1 cellular context compared by ENCODE assay signal in genomic region chr17:28902819-28903545, GRCh38.
A peak's percentile ranks its signal among the peaks of the same experiment; 100 is the strongest.
TF ChIP-seq lines count a peak whose summit lies in the region.

Gene DHRS13, minus strand, starts transcription at chr17:28903079. Its CDS starts 135 bp downstream, at chr17:28902944.

TF ChIP-seq in HepG2, 621 proteins besides CTCF, POLR2A, EP300 and RAD21 (continued from another document and continues in another):
- TF ChIP-seq PRDM10 (CRISPR knock-in tag; IDR thresholded peaks at IDR 0.05; ENCODE audit: low read depth) (0 out of 2 replicates have a peak, but pooled peaks have one; percentile 36), ZNF431 (CRISPR knock-in tag; IDR thresholded peaks at IDR 0.05; ENCODE audit: borderline replicate concordance, low read depth) (peak; percentile 94; the same call in 1 of the 2 replicates), ZNF33A (CRISPR knock-in tag; IDR thresholded peaks at IDR 0.05; ENCODE audit: borderline replicate concordance) (no peak), PCBP2 (optimal IDR thresholded peaks at IDR 0.05; ENCODE audit: low read depth, low read length, poor library complexity, severe bottlenecking) (no peak), POLR2AphosphoS5 (IDR thresholded peaks at IDR 0.05; ENCODE audit: low read depth, low read length) (no peak), ZNF660 (CRISPR knock-in tag; IDR thresholded peaks at IDR 0.05; ENCODE audit: borderline replicate concordance, low read depth) (no peak), HOXA3 (CRISPR knock-in tag; IDR thresholded peaks at IDR 0.05) (peak; percentile 89), TCF12 (IDR thresholded peaks at IDR 0.05) (no peak), TCF12 (CRISPR knock-in tag; IDR thresholded peaks at IDR 0.05) (peak; percentile 68), ZNF20 (CRISPR knock-in tag; IDR thresholded peaks at IDR 0.05) (no peak), FUBP1 (CRISPR knock-in tag; IDR thresholded peaks at IDR 0.05; ENCODE audit: borderline replicate concordance) (0 out of 2 replicates have a peak, but pooled peaks have one; percentile 81), NFAT5 (CRISPR knock-in tag; IDR thresholded peaks at IDR 0.05) (no peak), DRAP1 (CRISPR knock-in tag; IDR thresholded peaks at IDR 0.05) (peak; percentile 55; the same call in 1 of the 2 replicates), ZNF776 (CRISPR knock-in tag; IDR thresholded peaks at IDR 0.05) (peak; percentile 91; the same call in 1 of the 2 replicates), NKX3-1 (CRISPR knock-in tag; IDR thresholded peaks at IDR 0.05) (no peak), ZBTB46 (CRISPR knock-in tag; IDR thresholded peaks at IDR 0.05; ENCODE audit: borderline replicate concordance) (0 out of 2 replicates have a peak, but pooled peaks have one; percentile 74), ZNF343 (CRISPR knock-in tag; IDR thresholded peaks at IDR 0.05) (peak; percentile 25; the same call in 1 of the 2 replicates), ZNF839 (CRISPR knock-in tag; IDR thresholded peaks at IDR 0.05; ENCODE audit: borderline replicate concordance) (peak; percentile 77; the same call in 1 of the 2 replicates), PLSCR1 (CRISPR knock-in tag; IDR thresholded peaks at IDR 0.05; ENCODE audit: borderline replicate concordance) (0 out of 2 replicates have a peak, but pooled peaks have one; percentile 61), UBTF (CRISPR knock-in tag; IDR thresholded peaks at IDR 0.05) (peak; percentile 98), ZNF687 (CRISPR knock-in tag; IDR thresholded peaks at IDR 0.05) (peak; percentile 92), ZNF557 (CRISPR knock-in tag; IDR thresholded peaks at IDR 0.05) (no peak), ZNF792 (CRISPR knock-in tag; IDR thresholded peaks at IDR 0.05) (0 out of 2 replicates have a peak, but pooled peaks have one; percentile 54), AGO2 (optimal IDR thresholded peaks at IDR 0.05; ENCODE audit: low read depth, low read length) (peak; percentile 60), HINFP (CRISPR knock-in tag; IDR thresholded peaks at IDR 0.05; ENCODE audit: low read depth) (peak; percentile 67; the same call in 1 of the 2 replicates), HMGA1 (CRISPR knock-in tag; conservative IDR thresholded peaks at IDR 0.05) (no peak), MAF1 (CRISPR knock-in tag; IDR thresholded peaks at IDR 0.05; ENCODE audit: borderline replicate concordance) (no peak), SRF (IDR thresholded peaks at IDR 0.05; ENCODE audit: low read depth, low read length) (no peak), ZMAT3 (CRISPR knock-in tag; conservative IDR thresholded peaks at IDR 0.05) (peak; percentile 34; the same call in 1 of the 2 replicates), ZNF230 (CRISPR knock-in tag; IDR thresholded peaks at IDR 0.05) (peak; percentile 43; the same call in 1 of the 2 replicates)
